Comparison of ENCODE assay signal across 24 cellular contexts in genomic region chr12:55746913-55747231, GRCh38. TPM values are rescaled to one million over a fixed set of nuclear protein-coding genes. Genes with fewer than 3 reads are reported as not detected.
DNase-seq lines count a peak whose midpoint lies in the region; ATAC-seq and TF ChIP-seq lines count a peak whose summit lies in the region.
"Had no signal": no experiment of that assay in that cellular context is flagged by ENCODE, and none has a peak within 500 bp of the region (broad histone marks: within the 10 kb centered on the region; RNA-seq: fewer than 3 reads in every experiment).

No MANE protein-coding gene starts in this region.

- H3K4me3 ChIP-seq in CD4-positive, alpha-beta memory T cell (ENCODE audit: low read length in 2 of 2), result no peak overlapping the region
- peak overlapping the region; percentile 87 for H3K4me3 ChIP-seq in HUES48 (ENCODE audit: low read depth, low read length)
- peak overlapping the region; percentile 31 for H3K4me3 ChIP-seq in ectodermal cell (ENCODE audit: insufficient read depth, low read depth, low read length)
- no peak overlapping the region for H3K4me3 ChIP-seq in MM.1S (ENCODE audit: low read length)
- H3K4me3 ChIP-seq: heart left ventricle, smooth muscle cell had no signal

- ATAC-seq in HG03439 (IDR thresholded peaks at IDR 0.05; ENCODE audit: unreplicated experiment), result no peak
- ATAC-seq: heart left ventricle had no signal

- no peak for DNase-seq in CD4-positive, alpha-beta memory T cell
- DNase-seq in nephron progenitor cell (no peak), ureter (ENCODE audit: low spot score) (no peak), GM13976 (ENCODE audit: low spot score) (no peak), MM.1S (no peak)
- DNase-seq: activated naive CD4-positive, alpha-beta T cell treated with anti-CD3 and anti-CD28 coated beads, Interleukin-2, amount 50 U/mL, for 16 hours; aorta; COR-L47; DND-41; dorsolateral prefrontal cortex; heart left ventricle; NCI-H1092 treated with DMSO at 0.1 percent for 48 hours; NCI-H2029; NCI-H345; NCI-H82; retina; stimulated activated naive CD4-positive, alpha-beta T cell treated with Interleukin-2 at 50 U/mL for 16 hours; SW 1271 had no signal

- in situ Hi-C loops in GM13976 (cut with MboI; ENCODE audit: low sequenced_read_pairs, unreplicated experiment), result no loop called here

- CTCF ChIA-PET in CD4-positive, alpha-beta memory T cell (lab: Charles Lee; ENCODE audit: partially characterized antibody), result interaction anchor here (0.9 to 2.1 kb wide), 6 partner anchors 9 to 298 kb away, joined by 3 to 10 read pairs (median 4); no protein-coding TSS in a partner anchor

- no peak overlapping the region for H3K4me2 ChIP-seq in MM.1S (ENCODE audit: low read depth, low read length)

- H4K20me1 ChIP-seq in MM.1S (ENCODE audit: insufficient read depth, low read length), result no peaks in the 10 kb centered on the region

- no peak overlapping the region for H3K4me3 Mint-ChIP-seq in CD4-positive, alpha-beta memory T cell
- H3K4me3 Mint-ChIP-seq in nephron progenitor cell, result peak overlapping the region; percentile 97

- H3K27ac ChIP-seq in CD4-positive, alpha-beta memory T cell (ENCODE audit: low read depth, low read length), result no peak overlapping the region
- H3K27ac ChIP-seq in HUES48 (ENCODE audit: low read depth, low read length), result peak overlapping the region; percentile 94
- H3K27ac ChIP-seq in ectodermal cell (ENCODE audit: insufficient read depth, low read depth, low read length, poor library complexity, severe bottlenecking), result no peak overlapping the region
- no peak overlapping the region for H3K27ac ChIP-seq in MM.1S (ENCODE audit: low read length)

- peaks cover 0 to 37% of the 10 kb centered on the region in 2 donors for H3K36me3 Mint-ChIP-seq in CD4-positive, alpha-beta memory T cell
- peaks cover 48% of the 10 kb centered on the region for H3K36me3 Mint-ChIP-seq in nephron progenitor cell (ENCODE audit: low read depth)

- no peaks in the 10 kb centered on the region for H3K36me3 ChIP-seq in CD4-positive, alpha-beta memory T cell (ENCODE audit: insufficient read depth, low read length)
- H3K36me3 ChIP-seq in HUES48 (ENCODE audit: control insufficient read depth, insufficient read depth, low read length) (peaks cover 50% of the 10 kb centered on the region), ectodermal cell (ENCODE audit: control insufficient read depth, insufficient read depth, low read length) (peaks cover 39% of the 10 kb centered on the region), MM.1S (replicated peaks; ENCODE audit: insufficient read depth, low read length) (no peaks in the 10 kb centered on the region)

- H3F3A ChIP-seq in MM.1S (ENCODE audit: insufficient read depth, low read length), result no peaks in the 10 kb centered on the region; the same call in none of the 2 replicates

- H3K27me3 ChIP-seq in CD4-positive, alpha-beta memory T cell (ENCODE audit: insufficient read depth, low read length), result no peaks in the 10 kb centered on the region
- H3K27me3 ChIP-seq in HUES48 (ENCODE audit: control insufficient read depth, insufficient read depth, low read length), result no peaks in the 10 kb centered on the region
- H3K27me3 ChIP-seq in ectodermal cell (ENCODE audit: control insufficient read depth, insufficient read depth, low read length, poor library complexity, severe bottlenecking), result no peaks in the 10 kb centered on the region
- H3K27me3 ChIP-seq in MM.1S (replicated peaks; ENCODE audit: insufficient read depth, low read length), result 0 out of 2 replicates have a peak, but pooled peaks cover 4% of the 10 kb centered on the region
- H3K27me3 ChIP-seq: dorsolateral prefrontal cortex had no signal

- H3K9ac ChIP-seq in HUES48 (ENCODE audit: low read depth, low read length), result no peak overlapping the region
- H3K9ac ChIP-seq in MM.1S (ENCODE audit: low read length), result no peak overlapping the region

- no peaks in the 10 kb centered on the region for H3K9me3 Mint-ChIP-seq in CD4-positive, alpha-beta memory T cell
- H3K9me3 Mint-ChIP-seq in nephron progenitor cell, result no peaks in the 10 kb centered on the region
- H3K9me3 Mint-ChIP-seq: activated T-helper 1 cell treated with anti-CD3 and anti-CD28 coated beads, Interleukin-12 subunit alpha, Interleukin-12 subunit beta, Interleukin-2, Interleukin-4 antibody, amounts not matched to agents 30 ng/mL and 10 ng/mL and 1 ng/mL, durations not matched to agents 14 hours and 24 hours and 36 hours; central memory CD8-positive, alpha-beta T cell had no signal

- no peaks in the 10 kb centered on the region for H3K9me2 ChIP-seq in MM.1S (replicated peaks; ENCODE audit: insufficient read depth, low read length)

- intact Hi-C loops in CD4-positive, alpha-beta memory T cell (cut with micrococcal nuclease), result no loop called here

- no peaks in the 10 kb centered on the region for H3K27me3 Mint-ChIP-seq in CD4-positive, alpha-beta memory T cell
- peaks cover 3% of the 10 kb centered on the region for H3K27me3 Mint-ChIP-seq in nephron progenitor cell (ENCODE audit: low read depth, poor library complexity)
- H3K27me3 Mint-ChIP-seq: central memory CD8-positive, alpha-beta T cell had no signal

- peaks cover 24 to 54% (median 34%) of the 10 kb centered on the region in 4 donors for H3K4me1 Mint-ChIP-seq in CD4-positive, alpha-beta memory T cell
- peaks cover 70% of the 10 kb centered on the region for H3K4me1 Mint-ChIP-seq in nephron progenitor cell

- H3K79me2 ChIP-seq in MM.1S (ENCODE audit: low read length), result no peaks in the 10 kb centered on the region

- TF ChIP-seq CTCF in nephron progenitor cell (IDR thresholded peaks at IDR 0.05) (no peak), GM13976 (IDR thresholded peaks at IDR 0.05; ENCODE audit: borderline replicate concordance, control extremely low read depth, extremely low read depth, insufficient read depth, missing control alignments) (no peak), MM.1S (IDR thresholded peaks at IDR 0.05; ENCODE audit: low read length) (no peak)

- no peaks in the 10 kb centered on the region for H3K9me3 ChIP-seq in CD4-positive, alpha-beta memory T cell (ENCODE audit: control insufficient read depth in 1 of 2, low read length in 2 of 2)
- no peaks in the 10 kb centered on the region for H3K9me3 ChIP-seq in HUES48 (ENCODE audit: control insufficient read depth, insufficient read depth, low read length)
- H3K9me3 ChIP-seq in ectodermal cell (ENCODE audit: control insufficient read depth, low read length), result no peaks in the 10 kb centered on the region
- no peaks in the 10 kb centered on the region for H3K9me3 ChIP-seq in MM.1S (replicated peaks; ENCODE audit: insufficient read depth, low read length)
- H3K9me3 ChIP-seq: heart left ventricle had no signal

- peak overlapping the region in 4 of 7 donors; percentile 53 to 87 (median 66) for H3K27ac Mint-ChIP-seq in CD4-positive, alpha-beta memory T cell
- H3K27ac Mint-ChIP-seq in nephron progenitor cell, result peak overlapping the region; percentile 94

- peaks cover 20% of the 10 kb centered on the region for H3K4me1 ChIP-seq in CD4-positive, alpha-beta memory T cell (ENCODE audit: insufficient read depth, low read length)
- H3K4me1 ChIP-seq in HUES48 (ENCODE audit: control insufficient read depth, insufficient read depth, low read length) (peaks cover 48% of the 10 kb centered on the region), ectodermal cell (ENCODE audit: control insufficient read depth, insufficient read depth, low read length) (peaks cover 32% of the 10 kb centered on the region), MM.1S (ENCODE audit: low read length) (peaks cover 6% of the 10 kb centered on the region; the same call in 1 of the 2 replicates)

- no peak overlapping the region for H2AFZ ChIP-seq in MM.1S (ENCODE audit: low read length)

- POLR2A ChIA-PET in CD4-positive, alpha-beta memory T cell (lab: Charles Lee; ENCODE audit: partially characterized antibody), result interaction anchor here (0.8 to 13.3 kb wide), 5 partner anchors 8 to 227 kb away, joined by 3 to 201 read pairs (median 4); partner anchors contain the start of genes DGKA, ORMDL2, PYM1 and RAB5B

RNA-seq across cellular contexts. Expression of gene GDF11, which starts 4.0 kb away (rescaled TPM):
- 10 to 100 TPM; 15.1 to 15.8 TPM for total RNA-seq in CD4-positive, alpha-beta memory T cell
- polyA plus RNA-seq in CD4-positive, alpha-beta memory T cell, result 1 to 10 TPM in 1 of 2 donors, under 1 TPM in 1; 0.25 to 1.6 TPM
- polyA plus RNA-seq in ectodermal cell (2013, experiment 1 of 4), result 46.1 TPM
- 51.2 TPM for polyA plus RNA-seq in ectodermal cell (2013, experiment 2 of 4)
- 45.1 TPM for polyA plus RNA-seq in ectodermal cell (2013, experiment 3 of 4)
- polyA plus RNA-seq in ectodermal cell (2013, experiment 4 of 4), result 49.0 TPM
- total RNA-seq in ureter, result 7.2 TPM

RNA-seq across cellular contexts. Expression of gene CD63, which starts 18.1 kb away (rescaled TPM):
- 10 to 100 TPM; 76.4 to 79.7 TPM for total RNA-seq in CD4-positive, alpha-beta memory T cell
- polyA plus RNA-seq in CD4-positive, alpha-beta memory T cell, result 100 to 1,000 TPM; 191 to 349 TPM
- polyA plus RNA-seq in ectodermal cell (2013, experiment 1 of 4), result 324 TPM
- 362 TPM for polyA plus RNA-seq in ectodermal cell (2013, experiment 2 of 4)
- 287 TPM for polyA plus RNA-seq in ectodermal cell (2013, experiment 3 of 4)
- 360 TPM for polyA plus RNA-seq in ectodermal cell (2013, experiment 4 of 4)
- total RNA-seq in ureter, result 905 TPM

RNA-seq across cellular contexts. Expression of gene RDH5, which starts 26.7 kb away (rescaled TPM):
- 10 to 100 TPM; 29.9 to 32.5 TPM for total RNA-seq in CD4-positive, alpha-beta memory T cell
- polyA plus RNA-seq in CD4-positive, alpha-beta memory T cell, result 1 to 10 TPM; 1.4 to 1.8 TPM
- polyA plus RNA-seq in ectodermal cell (2013, experiment 1 of 4), result 11.7 TPM
- polyA plus RNA-seq in ectodermal cell (2013, experiment 2 of 4), result 9.5 TPM
- 5.1 TPM for polyA plus RNA-seq in ectodermal cell (2013, experiment 3 of 4)
- 7.1 TPM for polyA plus RNA-seq in ectodermal cell (2013, experiment 4 of 4)
- 5.8 TPM for total RNA-seq in ureter
- total RNA-seq: smooth muscle cell had no signal

RNA-seq across cellular contexts. Expression of gene BLOC1S1, which starts 31.0 kb away (rescaled TPM):
- total RNA-seq in CD4-positive, alpha-beta memory T cell, result 10 to 100 TPM; 80.3 to 87.0 TPM
- polyA plus RNA-seq in CD4-positive, alpha-beta memory T cell, result 10 to 100 TPM; 75.1 to 87.1 TPM
- 87.3 TPM for polyA plus RNA-seq in ectodermal cell (2013, experiment 1 of 4)
- 74.4 TPM for polyA plus RNA-seq in ectodermal cell (2013, experiment 2 of 4)
- polyA plus RNA-seq in ectodermal cell (2013, experiment 3 of 4), result 83.9 TPM
- polyA plus RNA-seq in ectodermal cell (2013, experiment 4 of 4), result 86.3 TPM
- 105 TPM for total RNA-seq in ureter

RNA-seq across cellular contexts. Expression of gene ITGA7, which starts 39.2 kb away (rescaled TPM):
- total RNA-seq in CD4-positive, alpha-beta memory T cell, result 1 to 10 TPM; 2.5 to 2.9 TPM
- not detected for polyA plus RNA-seq in CD4-positive, alpha-beta memory T cell
- polyA plus RNA-seq in ectodermal cell (2013, experiment 1 of 4), result 110 TPM
- 117 TPM for polyA plus RNA-seq in ectodermal cell (2013, experiment 2 of 4)
- 90.5 TPM for polyA plus RNA-seq in ectodermal cell (2013, experiment 3 of 4)
- 99.9 TPM for polyA plus RNA-seq in ectodermal cell (2013, experiment 4 of 4)
- 99.7 TPM for total RNA-seq in ureter

Comparison
In these comparisons a context has a peak if more than half of its experiments do, and no peak if none do; other contexts are left out.
1. H3K4me3 ChIP-seq: peak in HUES48 (single experiment) and ectodermal cell (single experiment); none in CD4-positive, alpha-beta memory T cell (0 of 2) and MM.1S (single experiment).
2. RNA of gene CD63, which starts 18.1 kb away (total RNA-seq): 905 TPM in ureter (single experiment); 76.4 to 79.7 TPM in CD4-positive, alpha-beta memory T cell; every median in the first group is over 10 times any median in the second.